13 cellular contexts compared by ENCODE assay signal in the genomic region with DNA sequence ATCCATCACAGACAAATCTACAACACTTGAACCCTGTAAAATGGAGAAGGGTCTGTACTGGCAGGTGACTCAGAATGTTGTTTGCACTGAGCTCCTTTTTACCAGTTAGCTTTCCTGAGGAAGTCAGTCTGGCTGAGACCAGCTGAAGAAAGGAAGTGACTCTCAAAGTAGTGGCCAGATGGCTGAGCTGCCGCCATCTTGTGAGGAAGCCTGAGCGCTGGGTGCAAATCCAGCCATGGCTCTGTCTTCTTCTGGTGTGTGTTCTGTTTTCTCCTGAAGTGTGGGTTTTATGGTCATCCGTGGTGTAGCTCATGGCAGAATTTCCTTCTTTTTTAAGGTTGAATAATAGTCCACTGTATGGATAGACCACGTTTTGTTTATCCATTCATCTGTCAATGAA.
"Had no signal": no experiment of that assay in that cellular context is flagged by ENCODE, and none has a peak within 500 bp of the region (broad histone marks: within the 10 kb centered on the region; RNA-seq: fewer than 3 reads in every experiment).

No MANE protein-coding gene starts in this region.

- H3K27me3 ChIP-seq: thyroid gland had no signal

- H3K27ac Mint-ChIP-seq: activated naive CD4-positive, alpha-beta T cell treated with anti-CD3 and anti-CD28 coated beads, Interleukin-2, amount 50 U/mL, for 24 hours; brain had no signal

- H3K4me3 ChIP-seq: dorsolateral prefrontal cortex, thyroid gland had no signal

- ATAC-seq: left ventricle myocardium superior had no signal

- H3K36me3 ChIP-seq: thyroid gland had no signal

- H3K4me1 ChIP-seq: thyroid gland had no signal

- H3K27ac ChIP-seq: dorsolateral prefrontal cortex, thyroid gland had no signal

- DNase-seq: activated CD4-positive, alpha-beta T cell treated with anti-CD3 and anti-CD28 coated beads, Interleukin-2, amount 50 U/mL, for 4 hours; activated CD4-positive, CD25-positive, alpha-beta regulatory T cell treated with anti-CD3 and anti-CD28 coated beads, Interleukin-2, amount 50 U/mL, for 72 hours; activated effector memory CD4-positive, alpha-beta T cell treated with Interleukin-2 at 50 U/mL for 16 hours; activated T-cell treated with anti-CD3 and anti-CD28 coated beads, Interleukin-2, amount 50 U/mL, for 1 hour; cerebellar nuclear complex; dorsolateral prefrontal cortex; foreskin melanocyte; kidney; left ventricle myocardium superior; small intestine; thyroid gland had no signal

- H3K9me3 ChIP-seq: thyroid gland had no signal

- H3K36me3 Mint-ChIP-seq: brain had no signal

- H3K4me3 Mint-ChIP-seq: activated naive CD4-positive, alpha-beta T cell treated with anti-CD3 and anti-CD28 coated beads, Interleukin-2, amount 50 U/mL, for 24 hours; brain had no signal
